ENCODE assay signal across 1 cellular context in genomic region chr11:2303627-2304155, GRCh38.
A peak's percentile ranks its signal among the peaks of the same experiment; 100 is the strongest.
TF ChIP-seq lines count a peak whose summit lies in the region.

No MANE protein-coding gene starts in this region.

TF ChIP-seq in K562, 482 proteins besides CTCF, POLR2A, EP300 and RAD21 (continued from another document and continues in another):
- TF ChIP-seq REST (CRISPR knock-in tag; IDR thresholded peaks at IDR 0.05; ENCODE audit: low read depth) (no peak), SMC3 (conservative IDR thresholded peaks at IDR 0.05; ENCODE audit: insufficient read depth, low read depth, low read length) (no peak), BRCA1 (IDR thresholded peaks at IDR 0.05) (no peak), BRCA1 (CRISPR knock-in tag; IDR thresholded peaks at IDR 0.05) (no peak), MNT (conservative IDR thresholded peaks at IDR 0.05) (peak; percentile 71 to 87; a peak in 3 of 4 replicates), SNAPC5 (CRISPR knock-in tag; IDR thresholded peaks at IDR 0.05) (no peak), ZBTB8A (IDR thresholded peaks at IDR 0.05; ENCODE audit: partially characterized antibody) (no peak), ZBTB11 (CRISPR knock-in tag; IDR thresholded peaks at IDR 0.05) (peak in 1 of 3 experiments; percentile 91; a peak in 2 of 6 replicates), ZNF224 (CRISPR knock-in tag; IDR thresholded peaks at IDR 0.05) (no peak), TSHZ1 (CRISPR knock-in tag; IDR thresholded peaks at IDR 0.05) (no peak), ARID3B (CRISPR knock-in tag; IDR thresholded peaks at IDR 0.05; ENCODE audit: borderline replicate concordance) (no peak), NR2F6 (CRISPR knock-in tag; IDR thresholded peaks at IDR 0.05) (no peak), CTBP1 (IDR thresholded peaks at IDR 0.05; ENCODE audit: borderline replicate concordance) (peak; percentile 97), RERE (CRISPR knock-in tag; IDR thresholded peaks at IDR 0.05; ENCODE audit: borderline replicate concordance) (0 out of 2 replicates have a peak, but pooled peaks have one; percentile 13), C11orf30 (IDR thresholded peaks at IDR 0.05; ENCODE audit: low read depth) (no peak), ZNF57 (CRISPR knock-in tag; IDR thresholded peaks at IDR 0.05) (peak; percentile 68; the same call in 1 of the 2 replicates), HOMEZ (CRISPR knock-in tag; IDR thresholded peaks at IDR 0.05) (no peak), ZNF551 (CRISPR knock-in tag; IDR thresholded peaks at IDR 0.05) (no peak), FOXM1 (IDR thresholded peaks at IDR 0.05; ENCODE audit: low read depth) (peak; percentile 93), FOXM1 (CRISPR knock-in tag; IDR thresholded peaks at IDR 0.05; ENCODE audit: low read depth) (no peak), IRF2 (CRISPR knock-in tag; IDR thresholded peaks at IDR 0.05) (no peak), ZNF507 (tag; conservative IDR thresholded peaks at IDR 0.05) (no peak), MAFF (IDR thresholded peaks at IDR 0.05; ENCODE audit: low read length) (no peak), NR3C1 (CRISPR knock-in tag; IDR thresholded peaks at IDR 0.05) (no peak), ARID1B (IDR thresholded peaks at IDR 0.05) (peak; percentile 99), MEIS2 (IDR thresholded peaks at IDR 0.05; ENCODE audit: partially characterized antibody) (peak; percentile 93), MYNN (IDR thresholded peaks at IDR 0.05) (peak; percentile 95), MYNN (CRISPR knock-in tag; IDR thresholded peaks at IDR 0.05) (no peak), ETS1 (conservative IDR thresholded peaks at IDR 0.05; ENCODE audit: control insufficient read depth, low read depth, low read length) (peak; percentile 58; the same call in 1 of the 2 replicates), NCOA6 (IDR thresholded peaks at IDR 0.05) (no peak), CBX8 (IDR thresholded peaks at IDR 0.05; ENCODE audit: borderline replicate concordance, extremely low read depth, low read depth, low read length, poor library complexity, severe bottlenecking) (no peak), TAF9B (IDR thresholded peaks at IDR 0.05; ENCODE audit: partially characterized antibody) (no peak), ZNF75A (CRISPR knock-in tag; IDR thresholded peaks at IDR 0.05) (no peak), MAX (CRISPR knock-in tag; IDR thresholded peaks at IDR 0.05) (peak; percentile 83), ZNF589 (CRISPR knock-in tag; IDR thresholded peaks at IDR 0.05; ENCODE audit: low read depth) (peak; percentile 91), NFE2 (IDR thresholded peaks at IDR 0.05; ENCODE audit: low read depth) (peak; percentile 38; the same call in 1 of the 2 replicates)
